ENCODE assay signal across 12 cellular contexts in the genomic region with DNA sequence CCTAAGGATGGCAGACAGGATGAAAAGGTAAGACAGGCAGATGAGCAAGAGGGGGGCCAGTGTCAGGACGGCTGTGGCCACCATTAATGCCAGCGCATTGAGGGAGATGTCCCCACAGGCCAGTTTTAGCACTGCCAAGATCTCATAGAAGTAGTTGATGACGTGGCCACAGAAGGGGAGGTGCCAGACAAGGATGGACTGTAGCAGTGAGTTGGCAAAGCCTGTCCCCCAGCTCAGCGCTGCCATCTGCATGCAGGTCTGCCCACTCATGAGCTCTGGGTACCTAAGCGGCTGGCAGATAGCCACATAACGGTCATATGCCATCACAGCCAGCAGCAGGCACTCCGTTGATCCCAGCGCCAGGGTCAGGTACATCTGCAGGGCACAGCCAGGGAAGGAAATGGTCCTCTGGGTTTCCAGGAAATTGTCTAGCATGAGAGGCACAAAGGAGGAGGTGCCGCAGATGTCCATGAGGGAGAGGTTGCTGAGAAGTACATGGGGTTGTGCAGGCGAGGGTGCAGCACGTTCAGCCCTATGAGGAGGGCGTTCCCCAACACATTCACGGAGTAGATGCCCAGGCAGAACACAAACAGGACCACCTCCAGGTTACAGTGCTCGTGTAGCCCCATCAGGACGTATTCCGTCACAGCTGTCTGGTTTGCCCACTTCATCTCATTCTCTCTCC. TPM values are rescaled to one million over a fixed set of nuclear protein-coding genes. Genes with fewer than 3 reads are reported as not detected.
DNase-seq lines count a peak whose midpoint lies in the region; ATAC-seq and TF ChIP-seq lines count a peak whose summit lies in the region.
"Had no signal": no experiment of that assay in that cellular context is flagged by ENCODE, and none has a peak within 500 bp of the region (broad histone marks: within the 10 kb centered on the region; RNA-seq: fewer than 3 reads in every experiment).

No MANE protein-coding gene starts in this region.

- no peaks in the 10 kb centered on the region for H3K27me3 ChIP-seq in uterus

- no peaks in the 10 kb centered on the region for H3K36me3 ChIP-seq in uterus
- H3K36me3 ChIP-seq: WERI-Rb-1 had no signal

- no peak overlapping the region for H3K27ac Mint-ChIP-seq in progenitor cell of endocrine pancreas

- no peaks in the 10 kb centered on the region for H3K4me1 ChIP-seq in uterus

- peaks cover 43% of the 10 kb centered on the region for H3K27me3 Mint-ChIP-seq in progenitor cell of endocrine pancreas

- TF ChIP-seq POLR2A in uterus (IDR thresholded peaks at IDR 0.05), result no peak

- H3K4me1 Mint-ChIP-seq in progenitor cell of endocrine pancreas (ENCODE audit: low read depth), result peaks cover 3% of the 10 kb centered on the region
- H3K4me1 Mint-ChIP-seq: central memory CD8-positive, alpha-beta T cell had no signal

- TF ChIP-seq CTCF in progenitor cell of endocrine pancreas (IDR thresholded peaks at IDR 0.05; ENCODE audit: unreplicated experiment) (no peak), uterus (IDR thresholded peaks at IDR 0.05) (no peak)

- H3K27ac ChIP-seq in uterus, result no peak overlapping the region
- H3K27ac ChIP-seq: 22Rv1, WERI-Rb-1 had no signal

- no peak for ATAC-seq in GM21576 (IDR thresholded peaks at IDR 0.05; ENCODE audit: unreplicated experiment)
- ATAC-seq in HG02981 (IDR thresholded peaks at IDR 0.05; ENCODE audit: unreplicated experiment), result no peak

- H3K4me3 ChIP-seq in uterus, result no peak overlapping the region

- no peak overlapping the region for H3K4me3 Mint-ChIP-seq in progenitor cell of endocrine pancreas (ENCODE audit: low read depth)
- H3K4me3 Mint-ChIP-seq: central memory CD8-positive, alpha-beta T cell had no signal

- H3K36me3 Mint-ChIP-seq in progenitor cell of endocrine pancreas (ENCODE audit: insufficient read depth), result peaks cover 2% of the 10 kb centered on the region

- no peaks in the 10 kb centered on the region for H3K9me3 ChIP-seq in uterus

- intact Hi-C loops in uterus (cut with DNase I; ENCODE audit: low total_unique reads), result no loop called here

- DNase-seq in DMS53 (lab: John Stamatoyannopoulos, UW) (peak; percentile 3), DMS53 treated with DMSO at 0.1 percent for 48 hours (lab: John Stamatoyannopoulos, UW; ENCODE audit: unreplicated experiment) (no peak), NCI-H1105 (lab: John Stamatoyannopoulos, UW) (peak; percentile 30), ecto neural progenitor cell (ENCODE audit: low spot score) (peak; percentile 34), progenitor cell of endocrine pancreas (ENCODE audit: low spot score, unreplicated experiment) (peak; percentile 6), uterus (no peak)
- DNase-seq: left cardiac atrium, WERI-Rb-1 had no signal

- no peaks in the 10 kb centered on the region for H3K9me3 Mint-ChIP-seq in progenitor cell of endocrine pancreas (ENCODE audit: low read depth)
- H3K9me3 Mint-ChIP-seq: central memory CD8-positive, alpha-beta T cell had no signal

RNA-seq across cellular contexts. Expression of a gene that starts 10.7 kb away (rescaled TPM):
- total RNA-seq in progenitor cell of endocrine pancreas, result not detected in 2 replicates
- total RNA-seq in uterus, result not detected
- total RNA-seq: left cardiac atrium had no signal

RNA-seq across cellular contexts. Expression of a gene that starts 30.4 kb away (rescaled TPM):
- total RNA-seq in progenitor cell of endocrine pancreas, result 24.1 and 25.4 TPM in 2 replicates
- 10 to 100 TPM in 3 of 4 donors, 1 to 10 TPM in 1; 6.7 to 43.3 (median 14.6) TPM for total RNA-seq in uterus

RNA-seq across cellular contexts. Expression of a gene that starts 30.9 kb away (rescaled TPM):
- not detected in 2 replicates for total RNA-seq in progenitor cell of endocrine pancreas
- not detected for total RNA-seq in uterus
- total RNA-seq: left cardiac atrium had no signal

RNA-seq across cellular contexts. Expression of a gene that starts 44.6 kb away (rescaled TPM):
- total RNA-seq in progenitor cell of endocrine pancreas (37.7 and 41.5 TPM in 2 replicates), uterus (10 to 100 TPM in 3 of 4 donors, not detected in 1; 11.3 to 38.2 (median 31.5) TPM)

RNA-seq across cellular contexts. Expression of a gene that starts 46.5 kb away (rescaled TPM):
- not detected in 2 replicates for total RNA-seq in progenitor cell of endocrine pancreas
- total RNA-seq in uterus, result 10 to 100 TPM in 1 of 4 donors, 1 to 10 TPM in 1, under 1 TPM in 1, not detected in 1; 0.59 to 10.1 (median 1.4) TPM

Comparison
In these comparisons a context has a peak if more than half of its experiments do, and no peak if none do; other contexts are left out.
1. DNase-seq: peak in DMS53 (single experiment), NCI-H1105 (single experiment), ecto neural progenitor cell (single experiment) and progenitor cell of endocrine pancreas (single experiment); none in DMS53 treated with DMSO at 0.1 percent for 48 hours (single experiment) and uterus (0 of 2).